In the genomic region with DNA sequence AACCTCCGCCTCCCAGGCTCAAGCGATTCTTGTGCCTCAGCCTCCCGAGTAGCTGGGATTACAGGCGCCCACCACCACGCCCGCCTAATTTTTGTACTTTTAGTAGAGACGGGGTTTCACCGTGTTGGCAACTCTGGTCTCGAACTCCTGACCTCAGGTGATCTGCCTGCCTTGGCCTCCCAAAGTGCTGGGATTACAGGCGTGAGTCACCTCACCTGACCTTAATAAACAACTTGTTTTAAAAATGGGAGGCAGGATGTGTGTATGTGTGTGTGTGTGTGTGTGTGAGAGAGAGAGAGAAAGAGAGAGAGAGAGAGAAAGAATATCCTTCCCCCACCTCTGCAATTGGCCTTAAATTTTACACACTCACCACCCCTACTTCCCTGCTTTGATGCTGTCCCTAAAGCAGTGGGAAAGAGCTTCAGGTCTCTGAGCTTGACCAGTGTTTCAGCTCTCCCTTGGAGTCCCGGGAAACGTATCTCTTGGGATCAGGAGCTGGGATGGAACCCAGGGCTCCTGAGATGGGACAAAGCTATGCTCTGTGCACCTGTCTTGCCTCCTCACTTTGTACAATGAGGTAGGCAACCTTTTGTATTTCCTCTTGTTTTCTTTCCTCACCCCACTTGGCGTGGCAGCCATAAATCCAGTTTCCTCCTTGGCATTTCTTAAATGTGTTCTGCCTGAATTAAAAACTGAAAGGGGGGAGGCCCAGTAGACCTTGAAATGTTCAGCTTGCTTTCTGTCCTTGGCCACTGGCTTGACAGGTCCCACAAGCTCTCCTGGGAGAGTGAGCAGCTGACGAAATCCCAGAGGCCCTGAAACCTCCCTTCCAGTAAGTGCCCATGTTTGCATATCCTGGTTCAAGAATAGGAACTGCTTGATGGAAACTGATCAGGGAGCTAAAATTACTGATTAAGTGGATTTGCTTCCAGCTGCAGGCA, we compare ENCODE assay signal across 9 cellular contexts. TPM values are rescaled to one million over a fixed set of nuclear protein-coding genes. Genes with fewer than 3 reads are reported as not detected.
DNase-seq lines count a peak whose midpoint lies in the region; ATAC-seq and TF ChIP-seq lines count a peak whose summit lies in the region.
"Had no signal": no experiment of that assay in that cellular context is flagged by ENCODE, and none has a peak within 500 bp of the region (broad histone marks: within the 10 kb centered on the region; RNA-seq: fewer than 3 reads in every experiment).

No MANE protein-coding gene starts in this region.

- no peaks in the 10 kb centered on the region for H3K36me3 ChIP-seq in esophagus (ENCODE audit: control insufficient read depth in 2 of 2, insufficient read depth in 2 of 2, low read length in 1 of 2)
- H3K36me3 ChIP-seq in esophagus muscularis mucosa = peaks cover 0 to 18% (median 5%) of the 10 kb centered on the region in 4 donors

- H3K27me3 ChIP-seq in esophagus (ENCODE audit: control insufficient read depth in 1 of 2, insufficient read depth in 2 of 2, low read length in 2 of 2) (no peaks in the 10 kb centered on the region), foreskin keratinocyte (no peaks in the 10 kb centered on the region), esophagus muscularis mucosa (no peaks in the 10 kb centered on the region)

- H3K4me1 ChIP-seq in esophagus (ENCODE audit: control insufficient read depth in 2 of 2, insufficient read depth in 2 of 2, low read length in 1 of 2) (peaks cover 0 to 2% of the 10 kb centered on the region in 2 donors), foreskin keratinocyte (no peaks in the 10 kb centered on the region), esophagus muscularis mucosa (peaks cover 11 to 27% (median 19%) of the 10 kb centered on the region in 4 donors)

- no peak for ATAC-seq in HG03571 (IDR thresholded peaks at IDR 0.05; ENCODE audit: unreplicated experiment)
- ATAC-seq in foreskin keratinocyte = no peak
- ATAC-seq: Panc1 had no signal

- H3K4me3 ChIP-seq in GM12865 (ENCODE audit: low read depth, low read length) (peak overlapping the region; percentile 29), esophagus (ENCODE audit: low read depth in 1 of 2, low read length in 2 of 2) (no peak overlapping the region), esophagus muscularis mucosa (no peak overlapping the region)

- no peak for TF ChIP-seq EP300 in esophagus muscularis mucosa (IDR thresholded peaks at IDR 0.05)

- intact Hi-C loops in esophagus muscularis mucosa (cut with DNase I) = no loop called here

- 62 to 69% methylated on average over 14 of the region's 14 CpGs for WGBS in esophagus, 2 donors
- 86% methylated on average over 14 of the region's 14 CpGs for WGBS in esophagus muscularis mucosa

- no peak for TF ChIP-seq CTCF in GM12865 (IDR thresholded peaks at IDR 0.05; ENCODE audit: insufficient read depth, low read depth, low read length, missing control alignments)
- TF ChIP-seq CTCF in foreskin keratinocyte (conservative IDR thresholded peaks at IDR 0.05) = no peak
- no peak for TF ChIP-seq CTCF in esophagus muscularis mucosa (IDR thresholded peaks at IDR 0.05)

- H3K27ac ChIP-seq in esophagus (ENCODE audit: low read depth in 2 of 2, low read length in 1 of 2) = peak overlapping the region; percentile 89 to 95
- H3K27ac ChIP-seq in foreskin keratinocyte = no peak overlapping the region
- H3K27ac ChIP-seq in esophagus muscularis mucosa (replicated peaks in 1 of 4) = peak overlapping the region in 2 of 4 donors; percentile 20 to 54

- H3K9me3 ChIP-seq in esophagus (ENCODE audit: control insufficient read depth in 2 of 2, insufficient read depth in 1 of 2, low read depth in 1 of 2, low read length in 1 of 2) (no peaks in the 10 kb centered on the region), esophagus muscularis mucosa (no peaks in the 10 kb centered on the region)

- TF ChIP-seq POLR2A in esophagus muscularis mucosa (IDR thresholded peaks at IDR 0.05; ENCODE audit: low read depth) = no peak

- peak; percentile 66 for DNase-seq in GM12865 (ENCODE audit: low read depth)
- peak; percentile 77 for DNase-seq in NCI-H510A treated with DMSO at 0.1 percent for 48 hours (lab: John Stamatoyannopoulos, UW)
- DNase-seq in renal cortical epithelial cell (ENCODE audit: low read depth) = peak; percentile 79
- no peak for DNase-seq in foreskin keratinocyte
- no peak for DNase-seq in COLO829 (ENCODE audit: low spot score)
- no peak for DNase-seq in esophagus muscularis mucosa (ENCODE audit: extremely low spot score)

RNA-seq across cellular contexts. Expression of gene XBP1, which starts 17.8 kb away (rescaled TPM):
- polyA plus RNA-seq in esophagus (10 to 100 TPM; 30.5 to 84.1 TPM), foreskin keratinocyte (88.5 and 106 TPM in 2 replicates)
- total RNA-seq in renal cortical epithelial cell (156 and 197 TPM in 2 replicates), foreskin keratinocyte (107 and 139 TPM in 2 replicates), esophagus muscularis mucosa (100 to 1,000 TPM in 1 of 4 donors, 10 to 100 TPM in 3; 59.8 to 176 (median 70.2) TPM)

RNA-seq across cellular contexts. Expression of gene CCDC117, which starts 45.7 kb away (rescaled TPM):
- 1 to 10 TPM; 4.8 to 7.5 TPM for polyA plus RNA-seq in esophagus
- 18.2 and 20.6 TPM in 2 replicates for total RNA-seq in renal cortical epithelial cell
- 12.6 and 15.4 TPM in 2 replicates for total RNA-seq in foreskin keratinocyte
- polyA plus RNA-seq in foreskin keratinocyte = 4.5 and 6.2 TPM in 2 replicates
- 10 to 100 TPM; 19.9 to 27.4 (median 20.1) TPM for total RNA-seq in esophagus muscularis mucosa

Comparison
In these comparisons a context has a peak if more than half of its experiments do, and no peak if none do; other contexts are left out.
1. DNase-seq: peak in GM12865 (single experiment), NCI-H510A treated with DMSO at 0.1 percent for 48 hours (single experiment) and renal cortical epithelial cell (single experiment); none in foreskin keratinocyte (0 of 2), COLO829 (single experiment) and esophagus muscularis mucosa (single experiment).